26 cellular contexts compared by ENCODE assay signal in genomic region chr6:8552023-8552422, GRCh38.
"Had no signal": no experiment of that assay in that cellular context is flagged by ENCODE, and none has a peak within 500 bp of the region (broad histone marks: within the 10 kb centered on the region; RNA-seq: fewer than 3 reads in every experiment).

No MANE protein-coding gene starts in this region.

- H3K36me3 ChIP-seq: ascending aorta, breast epithelium had no signal

- H3K27ac ChIP-seq: ascending aorta, breast epithelium, VCaP had no signal

- H3K4me1 ChIP-seq: ascending aorta, breast epithelium had no signal

- H3K4me3 ChIP-seq: ascending aorta, breast epithelium had no signal

- H3K27me3 ChIP-seq: ascending aorta, breast epithelium had no signal

- DNase-seq: activated B cell treated with CpG ODN at 0.5 μM for 24 hours; activated CD4-positive, alpha-beta memory T cell treated with anti-CD3 and anti-CD28 coated beads for 36 hours; activated CD4-positive, alpha-beta T cell treated with anti-CD3 and anti-CD28 coated beads for 4 hours; activated CD4-positive, alpha-beta T cell treated with anti-CD3 and anti-CD28 coated beads, Interleukin-2, amount 10 ng/mL, durations not matched to agents 24 days and 14 days; activated CD4-positive, alpha-beta T cell treated with anti-CD3 and anti-CD28 coated beads, Interleukin-2, amount 50 U/mL, for 1 hour; activated CD4-positive, alpha-beta T cell treated with anti-CD3 and anti-CD28 coated beads, Interleukin-2, amount 50 U/mL, for 4 hours; activated CD4-positive, CD25-positive, alpha-beta regulatory T cell treated with anti-CD3 and anti-CD28 coated beads, Interleukin-2, amount 50 U/mL, for 72 hours; activated CD8-positive, alpha-beta memory T cell treated with anti-CD3 and anti-CD28 coated beads, Interleukin-2, amount 50 U/mL, for 4 hours; activated CD8-positive, alpha-beta T cell treated with anti-CD3 and anti-CD28 coated beads for 36 hours; activated gamma-delta T cell; activated naive CD4-positive, alpha-beta T cell treated with anti-CD3 and anti-CD28 coated beads, Interleukin-2, amount 10 ng/mL, durations not matched to agents 7 days and 5 days; activated naive CD4-positive, alpha-beta T cell treated with Interleukin-2 at 50 U/mL for 16 hours; activated naive CD8-positive, alpha-beta T cell treated with anti-CD3 and anti-CD28 coated beads, Interleukin-2, amount 10 ng/mL, durations not matched to agents 7 days and 5 days; activated naive CD8-positive, alpha-beta T cell treated with anti-CD3 and anti-CD28 coated beads, Interleukin-2, amount 50 U/mL, for 24 hours; activated T-cell treated with anti-CD3 and anti-CD28 coated beads for 4 hours; activated T-cell treated with anti-CD3 and anti-CD28 coated beads, Interleukin-2, amount 50 U/mL, for 1 hour; activated T-cell treated with anti-CD3 and anti-CD28 coated beads, Interleukin-2, amount 50 U/mL, for 4 hours; activated T-cell treated with anti-CD3 and anti-CD28 coated beads, Interleukin-2, amount 50 U/mL, for 72 hours; amygdala; anterior cingulate cortex; central memory CD4-positive, alpha-beta T cell; T-helper 2 cell; T-helper 9 cell had no signal

- H3K9me3 ChIP-seq: ascending aorta, breast epithelium had no signal
